ENCODE assay signal across 7 cellular contexts in genomic region chr2:213806125-213806726, GRCh38.
A peak's percentile ranks its signal among the peaks of the same experiment; 100 is the strongest.
DNase-seq lines count a peak whose midpoint lies in the region; TF ChIP-seq lines count a peak whose summit lies in the region.

No MANE protein-coding gene starts in this region.

- no peaks in the 10 kb centered on the region for H3K4me1 Mint-ChIP-seq in progenitor cell of endocrine pancreas (ENCODE audit: low read depth)
- no peaks in the 10 kb centered on the region for H3K4me1 Mint-ChIP-seq in activated naive CD4-positive, alpha-beta T cell treated with anti-CD3 and anti-CD28 coated beads for 36 hours (ENCODE audit: low read depth)

- H3K27me3 ChIP-seq in dorsolateral prefrontal cortex, result no peaks in the 10 kb centered on the region

- H3K4me3 Mint-ChIP-seq in progenitor cell of endocrine pancreas (ENCODE audit: low read depth), result no peak overlapping the region
- no peak overlapping the region for H3K4me3 Mint-ChIP-seq in activated naive CD4-positive, alpha-beta T cell treated with anti-CD3 and anti-CD28 coated beads for 36 hours

- H3K27ac Mint-ChIP-seq in progenitor cell of endocrine pancreas, result no peak overlapping the region
- H3K27ac Mint-ChIP-seq in activated naive CD4-positive, alpha-beta T cell treated with anti-CD3 and anti-CD28 coated beads for 36 hours, result no peak overlapping the region

- no peak overlapping the region for H3K27ac ChIP-seq in dorsolateral prefrontal cortex

- TF ChIP-seq CTCF in GM12865 (IDR thresholded peaks at IDR 0.05; ENCODE audit: insufficient read depth, low read depth, low read length, missing control alignments), result no peak
- TF ChIP-seq CTCF in dorsolateral prefrontal cortex (IDR thresholded peaks at IDR 0.05 in 54 of 56, conservative IDR thresholded peaks at IDR 0.05 in 2 of 56; ENCODE audit: low read depth in 1 of 56, partially characterized antibody in 56 of 56), result peak; percentile 36 to 81 (median 62)
- TF ChIP-seq CTCF in progenitor cell of endocrine pancreas (IDR thresholded peaks at IDR 0.05; ENCODE audit: unreplicated experiment), result peak; percentile 50

- H3K27me3 Mint-ChIP-seq in progenitor cell of endocrine pancreas, result no peaks in the 10 kb centered on the region
- H3K27me3 Mint-ChIP-seq in activated naive CD4-positive, alpha-beta T cell treated with anti-CD3 and anti-CD28 coated beads for 36 hours (ENCODE audit: low read depth), result no peaks in the 10 kb centered on the region

- H3K4me3 ChIP-seq in GM12865 (ENCODE audit: low read depth, low read length) (no peak overlapping the region), dorsolateral prefrontal cortex (no peak overlapping the region)

- peaks cover 3% of the 10 kb centered on the region for H3K9me3 Mint-ChIP-seq in progenitor cell of endocrine pancreas (ENCODE audit: low read depth)
- H3K9me3 Mint-ChIP-seq in activated naive CD4-positive, alpha-beta T cell treated with anti-CD3 and anti-CD28 coated beads for 36 hours, result no peaks in the 10 kb centered on the region

- CTCF ChIA-PET in activated naive CD4-positive, alpha-beta T cell treated with anti-CD3 and anti-CD28 coated beads for 36 hours (lab: Charles Lee), result interaction anchor here (0.7 kb wide), 1 partner anchor 1328 kb away, joined by 3 read pairs; no protein-coding TSS in a partner anchor

- intact Hi-C loops in dorsolateral prefrontal cortex (cut with DNase I), result loop anchor here in 1 of 2 donors (2.0 to 5.0 kb wide), 2 partner anchors 605 to 776 kb away; partner anchors contain the start of gene VWC2L
- intact Hi-C loops in activated naive CD4-positive, alpha-beta T cell treated with anti-CD3 and anti-CD28 coated beads for 36 hours (cut with micrococcal nuclease), result loop anchor here (1.0 to 10.0 kb wide), 4 partner anchors 554 to 1463 kb away; no protein-coding TSS in a partner anchor

- H3K36me3 Mint-ChIP-seq in progenitor cell of endocrine pancreas (ENCODE audit: insufficient read depth), result peaks cover 2% of the 10 kb centered on the region
- no peaks in the 10 kb centered on the region for H3K36me3 Mint-ChIP-seq in activated naive CD4-positive, alpha-beta T cell treated with anti-CD3 and anti-CD28 coated beads for 36 hours (ENCODE audit: low read depth)

- DNase-seq in GM12865 (ENCODE audit: low read depth) (peak; percentile 23), NCI-H1105 (lab: John Stamatoyannopoulos, UW) (peak; percentile 8), dorsolateral prefrontal cortex (no peak), progenitor cell of endocrine pancreas (ENCODE audit: low spot score, unreplicated experiment) (no peak), 8988T (no peak), mesenteric fat pad (ENCODE audit: low spot score) (no peak)
- DNase-seq in activated naive CD4-positive, alpha-beta T cell treated with anti-CD3 and anti-CD28 coated beads for 36 hours, result no peak

Comparison
In these comparisons a context has a peak if more than half of its experiments do, and no peak if none do; other contexts are left out.
1. DNase-seq: peak in GM12865 (single experiment) and NCI-H1105 (single experiment); none in dorsolateral prefrontal cortex (0 of 10), progenitor cell of endocrine pancreas (single experiment), 8988T (single experiment), activated naive CD4-positive, alpha-beta T cell treated with anti-CD3 and anti-CD28 coated beads for 36 hours (single experiment) and mesenteric fat pad (single experiment).